Comparison of ENCODE assay signal across 17 cellular contexts in the genomic region with DNA sequence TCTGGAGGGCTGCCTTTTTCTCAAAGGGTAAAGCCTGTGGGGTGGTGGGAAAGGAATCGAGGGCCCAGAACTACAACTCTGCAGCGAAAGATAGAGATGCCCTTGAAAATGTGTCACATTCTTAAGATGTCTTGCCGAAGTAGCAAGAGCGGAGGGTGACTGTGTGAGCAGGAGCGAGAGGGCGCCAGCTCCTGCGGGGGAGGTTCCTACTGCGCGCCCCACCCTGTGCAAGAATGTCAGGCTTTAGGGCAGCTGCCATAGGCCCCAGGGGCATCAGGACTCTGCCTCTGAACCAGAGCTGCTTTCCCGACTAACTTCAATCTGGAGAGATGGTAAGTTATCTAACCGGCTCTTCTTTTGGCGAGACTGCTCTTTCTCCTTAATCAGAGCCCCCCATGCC. TPM values are rescaled to one million over a fixed set of nuclear protein-coding genes. Genes with fewer than 3 reads are reported as not detected.
DNase-seq lines count a peak whose midpoint lies in the region; ATAC-seq and TF ChIP-seq lines count a peak whose summit lies in the region.
"Had no signal": no experiment of that assay in that cellular context is flagged by ENCODE, and none has a peak within 500 bp of the region (broad histone marks: within the 10 kb centered on the region; RNA-seq: fewer than 3 reads in every experiment).

No MANE protein-coding gene starts in this region.

- H3K27me3 Mint-ChIP-seq in activated naive CD4-positive, alpha-beta T cell treated with anti-CD3 and anti-CD28 coated beads, Interleukin-2, amount 10 ng/mL, durations not matched to agents 7 days and 5 days = no peaks in the 10 kb centered on the region
- peaks cover 2% of the 10 kb centered on the region for H3K27me3 Mint-ChIP-seq in nephron progenitor cell (ENCODE audit: low read depth, poor library complexity)

- no peaks in the 10 kb centered on the region for H3K27me3 ChIP-seq in upper lobe of right lung
- H3K27me3 ChIP-seq in SJCRH30 = no peaks in the 10 kb centered on the region
- H3K27me3 ChIP-seq: BLaER1 had no signal

- ATAC-seq in activated naive CD4-positive, alpha-beta T cell treated with anti-CD3 and anti-CD28 coated beads, Interleukin-2, amount 50 U/mL, for 72 hours = no peak
- ATAC-seq in esophagus mucosa = peak; percentile 14
- peak; percentile 41 for ATAC-seq in upper lobe of right lung
- ATAC-seq: CD8-positive, alpha-beta T cell had no signal

- DNase-seq in activated naive CD4-positive, alpha-beta T cell treated with anti-CD3 and anti-CD28 coated beads, Interleukin-2, amount 10 ng/mL, durations not matched to agents 7 days and 5 days = peak; percentile 8
- no peak for DNase-seq in activated naive CD4-positive, alpha-beta T cell treated with anti-CD3 and anti-CD28 coated beads, Interleukin-2, amount 50 U/mL, for 72 hours (ENCODE audit: low spot score in 2 of 2)
- no peak for DNase-seq in nephron progenitor cell
- no peak for DNase-seq in upper lobe of right lung
- DNase-seq in inferior parietal cortex (ENCODE audit: extremely low spot score) = no peak
- DNase-seq in NCI-H128 (lab: John Stamatoyannopoulos, UW; ENCODE audit: unreplicated experiment) = no peak
- no peak for DNase-seq in SJCRH30
- DNase-seq: 8988T; CD8-positive, alpha-beta T cell; NCI-H1105 treated with DMSO at 0.1 percent for 48 hours; NCI-H187; NK-92 treated with Interleukin-12 subunit alpha and Interleukin-12 subunit beta, amount 100 ng/mL, for 24 hours; RPMI8226 had no signal

- no peak overlapping the region for H3K27ac ChIP-seq in upper lobe of right lung
- H3K27ac ChIP-seq in SJCRH30 = no peak overlapping the region
- H3K27ac ChIP-seq: BLaER1, HL-60 had no signal

- no peak overlapping the region for H3K4me3 Mint-ChIP-seq in activated naive CD4-positive, alpha-beta T cell treated with anti-CD3 and anti-CD28 coated beads, Interleukin-2, amount 10 ng/mL, durations not matched to agents 7 days and 5 days
- no peak overlapping the region for H3K4me3 Mint-ChIP-seq in nephron progenitor cell
- H3K4me3 Mint-ChIP-seq: CD8-positive, alpha-beta T cell had no signal

- H3K4me3 ChIP-seq in upper lobe of right lung = no peak overlapping the region
- H3K4me3 ChIP-seq in SJCRH30 = no peak overlapping the region
- H3K4me3 ChIP-seq: BLaER1, HAP-1 had no signal

- H3K27ac Mint-ChIP-seq in activated naive CD4-positive, alpha-beta T cell treated with anti-CD3 and anti-CD28 coated beads, Interleukin-2, amount 10 ng/mL, durations not matched to agents 7 days and 5 days = no peak overlapping the region
- H3K27ac Mint-ChIP-seq in activated naive CD4-positive, alpha-beta T cell treated with anti-CD3 and anti-CD28 coated beads, Interleukin-2, amount 50 U/mL, for 72 hours = peak overlapping the region in 1 of 2 donors; percentile 12
- H3K27ac Mint-ChIP-seq in nephron progenitor cell = peak overlapping the region; percentile 37
- H3K27ac Mint-ChIP-seq: CD8-positive, alpha-beta T cell had no signal

- intact Hi-C loops in upper lobe of right lung (cut with DNase I) = no loop called here

- H3K9me3 ChIP-seq in upper lobe of right lung (no peaks in the 10 kb centered on the region), SJCRH30 (replicated peaks) (no peaks in the 10 kb centered on the region)
- H3K9me3 ChIP-seq: BLaER1, HAP-1 had no signal

- CTCF ChIA-PET in activated naive CD4-positive, alpha-beta T cell treated with anti-CD3 and anti-CD28 coated beads, Interleukin-2, amount 10 ng/mL, durations not matched to agents 7 days and 5 days (lab: Charles Lee) = interaction anchor here (3.1 to 6.3 kb wide), 2 partner anchors 15 to 76 kb away, joined by 13 to 46 read pairs; no protein-coding TSS in a partner anchor

- no peak for TF ChIP-seq CTCF in nephron progenitor cell (IDR thresholded peaks at IDR 0.05)
- no peak for TF ChIP-seq CTCF in upper lobe of right lung (IDR thresholded peaks at IDR 0.05)

- peaks cover 42% of the 10 kb centered on the region for H3K36me3 Mint-ChIP-seq in activated naive CD4-positive, alpha-beta T cell treated with anti-CD3 and anti-CD28 coated beads, Interleukin-2, amount 10 ng/mL, durations not matched to agents 7 days and 5 days
- peaks cover 9 to 19% of the 10 kb centered on the region in 2 donors for H3K36me3 Mint-ChIP-seq in activated naive CD4-positive, alpha-beta T cell treated with anti-CD3 and anti-CD28 coated beads, Interleukin-2, amount 50 U/mL, for 72 hours
- peaks cover 60% of the 10 kb centered on the region for H3K36me3 Mint-ChIP-seq in nephron progenitor cell (ENCODE audit: low read depth)

- H3K36me3 ChIP-seq in upper lobe of right lung (peaks cover 99% of the 10 kb centered on the region), SJCRH30 (peaks cover 5% of the 10 kb centered on the region)

- H3K4me1 ChIP-seq in upper lobe of right lung (no peaks in the 10 kb centered on the region), SJCRH30 (no peaks in the 10 kb centered on the region)
- H3K4me1 ChIP-seq: HAP-1 had no signal

- H3K9me3 Mint-ChIP-seq in activated naive CD4-positive, alpha-beta T cell treated with anti-CD3 and anti-CD28 coated beads, Interleukin-2, amount 10 ng/mL, durations not matched to agents 7 days and 5 days = no peaks in the 10 kb centered on the region
- H3K9me3 Mint-ChIP-seq in activated naive CD4-positive, alpha-beta T cell treated with anti-CD3 and anti-CD28 coated beads, Interleukin-2, amount 50 U/mL, for 72 hours = no peaks in the 10 kb centered on the region
- no peaks in the 10 kb centered on the region for H3K9me3 Mint-ChIP-seq in nephron progenitor cell
- H3K9me3 Mint-ChIP-seq: CD8-positive, alpha-beta T cell had no signal

- no peaks in the 10 kb centered on the region for H3K4me1 Mint-ChIP-seq in activated naive CD4-positive, alpha-beta T cell treated with anti-CD3 and anti-CD28 coated beads, Interleukin-2, amount 10 ng/mL, durations not matched to agents 7 days and 5 days
- H3K4me1 Mint-ChIP-seq in nephron progenitor cell = peaks cover 13% of the 10 kb centered on the region

RNA-seq across cellular contexts. Expression of a gene that starts 11.8 kb away (rescaled TPM):
- 10 to 100 TPM; 36.7 to 48.0 TPM for total RNA-seq in activated naive CD4-positive, alpha-beta T cell treated with anti-CD3 and anti-CD28 coated beads, Interleukin-2, amount 50 U/mL, for 72 hours
- 19.4 TPM for total RNA-seq in esophagus mucosa
- 24.2 TPM for total RNA-seq in upper lobe of right lung
- total RNA-seq in SJCRH30 (2014; rRNA removed; shearing (Covaris generic)) = 31.0 and 31.6 TPM in 2 replicates

RNA-seq across cellular contexts. Expression of a gene that starts 33.3 kb away (rescaled TPM):
- total RNA-seq in activated naive CD4-positive, alpha-beta T cell treated with anti-CD3 and anti-CD28 coated beads, Interleukin-2, amount 50 U/mL, for 72 hours = 10 to 100 TPM; 35.4 to 44.4 TPM
- 14.9 TPM for total RNA-seq in esophagus mucosa
- 34.9 TPM for total RNA-seq in upper lobe of right lung
- 23.3 and 25.4 TPM in 2 replicates for total RNA-seq in SJCRH30 (2014; rRNA removed; shearing (Covaris generic))

Comparison
In these comparisons a context has a peak if more than half of its experiments do, and no peak if none do; other contexts are left out.
1. ATAC-seq: peak in esophagus mucosa (single experiment) and upper lobe of right lung (single experiment); none in activated naive CD4-positive, alpha-beta T cell treated with anti-CD3 and anti-CD28 coated beads, Interleukin-2, amount 50 U/mL, for 72 hours (0 of 2).